Comparison of ENCODE assay signal across 25 cellular contexts in genomic region chr13:39590466-39591036, GRCh38. TPM values are rescaled to one million over a fixed set of nuclear protein-coding genes. Genes with fewer than 3 reads are reported as not detected.
DNase-seq lines count a peak whose midpoint lies in the region; ATAC-seq and TF ChIP-seq lines count a peak whose summit lies in the region.
"Had no signal": no experiment of that assay in that cellular context is flagged by ENCODE, and none has a peak within 500 bp of the region (broad histone marks: within the 10 kb centered on the region; RNA-seq: fewer than 3 reads in every experiment).

No MANE protein-coding gene starts in this region.

- H3K27me3 Mint-ChIP-seq in HFFc6 (ENCODE audit: insufficient read depth), result no peaks in the 10 kb centered on the region

- peaks cover 17% of the 10 kb centered on the region for H3K36me3 Mint-ChIP-seq in HFFc6 (ENCODE audit: low read depth)

- H3K27me3 ChIP-seq in DOHH2 (ENCODE audit: control insufficient read depth, low read length), result no peaks in the 10 kb centered on the region
- no peaks in the 10 kb centered on the region for H3K27me3 ChIP-seq in adipocyte (replicated peaks; ENCODE audit: control insufficient read depth, insufficient read depth, low read length)
- H3K27me3 ChIP-seq in colonic mucosa, result no peaks in the 10 kb centered on the region

- H3K9me2 ChIP-seq in DOHH2 (replicated peaks; ENCODE audit: control insufficient read depth, low read length), result no peaks in the 10 kb centered on the region

- peaks cover 3% of the 10 kb centered on the region; the same call in 1 of the 2 replicates for H3K9me3 ChIP-seq in DOHH2 (ENCODE audit: control insufficient read depth, insufficient read depth, low read length)
- no peaks in the 10 kb centered on the region for H3K9me3 ChIP-seq in adipocyte (ENCODE audit: control insufficient read depth, low read length)
- H3K9me3 ChIP-seq in colonic mucosa, result no peaks in the 10 kb centered on the region

- no peak overlapping the region for H3K9ac ChIP-seq in adipocyte (ENCODE audit: low read length)
- no peak overlapping the region for H3K9ac ChIP-seq in colonic mucosa (ENCODE audit: low read depth in 2 of 2, low read length in 2 of 2)

- peaks cover 22% of the 10 kb centered on the region for H3F3A ChIP-seq in DOHH2 (ENCODE audit: control insufficient read depth, insufficient read depth)

- H4K20me1 ChIP-seq in DOHH2 (ENCODE audit: control insufficient read depth, insufficient read depth, low read depth, low read length), result no peaks in the 10 kb centered on the region

- ATAC-seq in GM18909 (IDR thresholded peaks at IDR 0.05; ENCODE audit: poor library complexity, unreplicated experiment), result no peak
- ATAC-seq: HepG2, K562 had no signal

- H3K4me3 ChIP-seq in DOHH2 (ENCODE audit: low read length) (peak overlapping the region; percentile 10; the same call in 1 of the 2 replicates), adipocyte (ENCODE audit: low read length) (no peak overlapping the region), colonic mucosa (no peak overlapping the region)
- H3K4me3 ChIP-seq: K562 had no signal

- H3K27ac ChIP-seq in DOHH2 (ENCODE audit: low read depth, low read length) (peak overlapping the region; percentile 6; the same call in 1 of the 2 replicates), colonic mucosa (no peak overlapping the region)
- H3K27ac ChIP-seq: 22Rv1, RWPE1 had no signal

- H3K27ac Mint-ChIP-seq in HFFc6, result peak overlapping the region; percentile 9; the same call in 1 of the 2 replicates
- H3K27ac Mint-ChIP-seq: B cell had no signal

- peaks cover 65% of the 10 kb centered on the region for H3K79me2 ChIP-seq in DOHH2 (ENCODE audit: control insufficient read depth, low read length)

- intact Hi-C loops in colonic mucosa (cut with DNase I), result no loop called here

- peaks cover 31% of the 10 kb centered on the region for H3K4me1 Mint-ChIP-seq in HFFc6 (ENCODE audit: low read depth)
- H3K4me1 Mint-ChIP-seq: B cell had no signal

- no peaks in the 10 kb centered on the region; the same call in 1 of the 2 replicates for H3K9me3 Mint-ChIP-seq in HFFc6

- DNase-seq in HFFc6 (no peak), adipocyte (ENCODE audit: low read depth) (peak; percentile 32), renal cortical epithelial cell (ENCODE audit: low read depth) (peak; percentile 30), activated gamma-delta T cell treated with Interleukin-2 at 50 U/mL for 16 hours (no peak), occipital lobe (lab: John Stamatoyannopoulos, UW) (no peak), colonic mucosa (no peak)
- DNase-seq: DMS153; DND-41; GF-D8; Kasumi-1; NCI-H1105; NCI-H146; NCI-H2029; NCI-H446; NCI-H524 treated with DMSO at 0.1 percent for 48 hours; NCI-H82; NK-92 treated with Interleukin-12 subunit alpha and Interleukin-12 subunit beta, amount 100 ng/mL, for 24 hours; SHP77 had no signal

- H3K36me3 ChIP-seq in DOHH2 (ENCODE audit: control insufficient read depth, low read length) (peaks cover 19% of the 10 kb centered on the region), adipocyte (ENCODE audit: control insufficient read depth, insufficient read depth, low read length, severe bottlenecking) (peaks cover 3% of the 10 kb centered on the region), colonic mucosa (no peaks in the 10 kb centered on the region)

- H3K4me2 ChIP-seq in DOHH2 (ENCODE audit: low read length), result peak overlapping the region; percentile 50

- H3K4me1 ChIP-seq in DOHH2 (ENCODE audit: control insufficient read depth, low read length), result peaks cover 64% of the 10 kb centered on the region
- H3K4me1 ChIP-seq in adipocyte (ENCODE audit: control insufficient read depth, insufficient read depth, low read length), result peaks cover 8% of the 10 kb centered on the region
- no peaks in the 10 kb centered on the region for H3K4me1 ChIP-seq in colonic mucosa

- H3K4me3 Mint-ChIP-seq in HFFc6, result no peak overlapping the region
- H3K4me3 Mint-ChIP-seq: B cell had no signal

- TF ChIP-seq CTCF in DOHH2 (IDR thresholded peaks at IDR 0.05; ENCODE audit: low read depth, low read length, poor library complexity, severe bottlenecking), result no peak
- no peak for TF ChIP-seq CTCF in HFFc6 (IDR thresholded peaks at IDR 0.05)
- no peak for TF ChIP-seq CTCF in colonic mucosa (IDR thresholded peaks at IDR 0.05)

RNA-seq across cellular contexts. Expression of gene LHFPL6, which starts 12.4 kb away (rescaled TPM):
- 10 to 100 TPM; 57.5 to 75.3 (median 61.4) TPM for total RNA-seq in HFFc6 (2021; fragmentation: NEBNext Ultra II Directional; extraction: Animal tissue kit (Norgen Biotek cat#: 25700))
- total RNA-seq in renal cortical epithelial cell (14.1 and 17.9 TPM in 2 replicates), occipital lobe (22.5 TPM), colonic mucosa (10 to 100 TPM in 1 of 2 donors, 1 to 10 TPM in 1; 4.3 to 10.1 TPM)
- total RNA-seq: B cell, HepG2 had no signal

Comparison
In these comparisons a context has a peak if more than half of its experiments do, and no peak if none do; other contexts are left out.
1. DNase-seq: peak in adipocyte (single experiment) and renal cortical epithelial cell (single experiment); none in HFFc6 (single experiment), activated gamma-delta T cell treated with Interleukin-2 at 50 U/mL for 16 hours (single experiment), occipital lobe (single experiment) and colonic mucosa (single experiment).